Comparison of ENCODE assay signal across 19 cellular contexts in genomic region chr6:106220485-106220884, GRCh38.
A peak's percentile ranks its signal among the peaks of the same experiment; 100 is the strongest.
DNase-seq lines count a peak whose midpoint lies in the region; ATAC-seq and TF ChIP-seq lines count a peak whose summit lies in the region.
"Had no signal": no experiment of that assay in that cellular context is flagged by ENCODE, and none has a peak within 500 bp of the region (broad histone marks: within the 10 kb centered on the region; RNA-seq: fewer than 3 reads in every experiment).

No MANE protein-coding gene starts in this region.

- H2AFZ ChIP-seq in OCI-LY3 (ENCODE audit: low read depth, low read length), result no peak overlapping the region

- TF ChIP-seq CTCF in OCI-LY3 (IDR thresholded peaks at IDR 0.05; ENCODE audit: low read depth, low read length), result no peak

- H3K9me3 ChIP-seq in OCI-LY3 (ENCODE audit: insufficient read depth, low read length), result no peaks in the 10 kb centered on the region
- H3K9me3 ChIP-seq: sigmoid colon, thoracic aorta had no signal

- H3K79me2 ChIP-seq in OCI-LY3 (ENCODE audit: low read length), result peaks cover 23% of the 10 kb centered on the region

- peak overlapping the region; percentile 64 for H3K9ac ChIP-seq in OCI-LY3 (ENCODE audit: low read length)

- no peaks in the 10 kb centered on the region for H3K36me3 ChIP-seq in OCI-LY3 (replicated peaks; ENCODE audit: low read depth, low read length)
- H3K36me3 ChIP-seq: sigmoid colon, thoracic aorta had no signal

- DNase-seq in NCI-H1436 (lab: John Stamatoyannopoulos, UW) (no peak), NCI-H446 (lab: John Stamatoyannopoulos, UW) (no peak), amniotic stem cell (lab: John Stamatoyannopoulos, UW) (no peak), NCI-H187 (lab: John Stamatoyannopoulos, UW) (no peak)
- DNase-seq: AML-193; aorta; HCEC 1CT; left ventricle myocardium superior; NCI-H2107; NCI-H774; RPMI8226; sigmoid colon; stimulated activated CD4-positive, alpha-beta T cell treated with anti-CD3 and anti-CD28 coated beads, Interleukin-2, amount 100 ng/mL, for 48 hours had no signal

- ATAC-seq in GM18868 (IDR thresholded peaks at IDR 0.05; ENCODE audit: unreplicated experiment) (peak; percentile 77), GM21447 (IDR thresholded peaks at IDR 0.05; ENCODE audit: unreplicated experiment) (peak; percentile 73), HG02885 (IDR thresholded peaks at IDR 0.05; ENCODE audit: poor library complexity, unreplicated experiment) (peak; percentile 69)
- ATAC-seq: left ventricle myocardium superior had no signal

- H4K20me1 ChIP-seq in OCI-LY3 (ENCODE audit: insufficient read depth, low read length), result no peaks in the 10 kb centered on the region

- H3K4me1 ChIP-seq in OCI-LY3 (ENCODE audit: low read length), result peaks cover 70% of the 10 kb centered on the region
- H3K4me1 ChIP-seq: sigmoid colon had no signal

- H3K4me3 ChIP-seq in OCI-LY3 (ENCODE audit: low read length), result peak overlapping the region; percentile 50
- H3K4me3 ChIP-seq: sigmoid colon, thoracic aorta had no signal

- peak overlapping the region; percentile 65 for H3K4me2 ChIP-seq in OCI-LY3 (ENCODE audit: low read length)

- H3K27ac ChIP-seq in OCI-LY3 (ENCODE audit: low read length), result peak overlapping the region; percentile 95
- H3K27ac ChIP-seq: sigmoid colon, thoracic aorta, VCaP had no signal

- no peaks in the 10 kb centered on the region for H3K27me3 ChIP-seq in OCI-LY3 (ENCODE audit: low read depth, low read length)
- H3K27me3 ChIP-seq: sigmoid colon had no signal
